8 cellular contexts compared by ENCODE assay signal in genomic region chr19:13794752-13795589, GRCh38. TPM values are rescaled to one million over a fixed set of nuclear protein-coding genes. Genes with fewer than 3 reads are reported as not detected.
A peak's percentile ranks its signal among the peaks of the same experiment; 100 is the strongest.
DNase-seq lines count a peak whose midpoint lies in the region; ATAC-seq and TF ChIP-seq lines count a peak whose summit lies in the region.

TSS of gene ZSWIM4 (plus strand) at chr19:13795443. CDS start at chr19:13795649, 206 bp downstream.

- CTCF ChIA-PET in Panc1 (lab: Charles Lee), result no interaction called here

- peaks cover 28% of the 10 kb centered on the region for H3K4me1 Mint-ChIP-seq in activated T-cell treated with anti-CD3 and anti-CD28 coated beads, Interleukin-2, amount 50 U/mL, for 72 hours (ENCODE audit: low read depth)

- H3K27ac ChIP-seq in KMS-11 (no peak within 1 kb of the TSS), Panc1 (ENCODE audit: low read length) (peak within 1 kb of the TSS; percentile 83), esophagus squamous epithelium (peak within 1 kb of the TSS; percentile 95 to 100 (median 99))

- intact Hi-C loops in Panc1 (cut with micrococcal nuclease; ENCODE audit: unreplicated experiment), result no loop called here
- intact Hi-C loops in esophagus squamous epithelium (cut with DNase I), result loop anchor here (5.0 kb wide), 1 partner anchor 42 kb away; no protein-coding TSS in a partner anchor

- TF ChIP-seq CTCF in KMS-11 (conservative IDR thresholded peaks at IDR 0.05; ENCODE audit: low read depth, low read length), result no peak
- no peak for TF ChIP-seq CTCF in Panc1 (IDR thresholded peaks at IDR 0.05)
- TF ChIP-seq CTCF in esophagus squamous epithelium (IDR thresholded peaks at IDR 0.05), result peak in 1 of 6 experiments; percentile 19

- H3K9ac ChIP-seq in KMS-11, result peak within 1 kb of the TSS; percentile 39; the same call in 1 of the 2 replicates

- H3K27ac Mint-ChIP-seq in activated T-cell treated with anti-CD3 and anti-CD28 coated beads, Interleukin-2, amount 50 U/mL, for 72 hours, result peak within 1 kb of the TSS; percentile 87

- peak in 3 of 4 donors; percentile 32 to 69 (median 55) for TF ChIP-seq POLR2A in esophagus squamous epithelium (IDR thresholded peaks at IDR 0.05)

- peak; percentile 86 for ATAC-seq in GM21786 (IDR thresholded peaks at IDR 0.05; ENCODE audit: unreplicated experiment)
- peak; percentile 96 for ATAC-seq in Panc1
- peak; percentile 98 to 99 for ATAC-seq in activated T-cell treated with anti-CD3 and anti-CD28 coated beads, Interleukin-2, amount 50 U/mL, for 72 hours (replicated peaks in 1 of 2)

- H3K27me3 ChIP-seq in KMS-11 (ENCODE audit: insufficient read depth, low read depth) (no peaks in the 10 kb centered on the region; the same call in 1 of the 2 replicates), Panc1 (ENCODE audit: control insufficient read depth, insufficient read depth, low read length) (no peaks in the 10 kb centered on the region), esophagus squamous epithelium (no peaks in the 10 kb centered on the region)

- H3K36me3 Mint-ChIP-seq in activated T-cell treated with anti-CD3 and anti-CD28 coated beads, Interleukin-2, amount 50 U/mL, for 72 hours (ENCODE audit: insufficient read depth in 2 of 2), result no peaks in the 10 kb centered on the region

- no TSS peak for BruUV-seq in Panc1 (replicated peaks; lab: Mats Ljungman, UMichigan)

- in situ Hi-C loops in Panc1 (cut with HindIII; ENCODE audit: low pct_unique_long_range_greater_than_20kb, low sequenced_read_pairs), result no loop called here

- 2 to 6% methylated on average over 15 to 24 of the region's 71 CpGs for WGBS in esophagus squamous epithelium, 2 donors

- H3K9me3 Mint-ChIP-seq in activated T-cell treated with anti-CD3 and anti-CD28 coated beads, Interleukin-2, amount 50 U/mL, for 72 hours, result no peaks in the 10 kb centered on the region

- no peaks in the 10 kb centered on the region for H3K27me3 Mint-ChIP-seq in activated T-cell treated with anti-CD3 and anti-CD28 coated beads, Interleukin-2, amount 50 U/mL, for 72 hours (ENCODE audit: low read depth)

- peak within 1 kb of the TSS; percentile 90 for H3K4me2 ChIP-seq in KMS-11

- no peaks in the 10 kb centered on the region for H3K9me3 ChIP-seq in Panc1 (ENCODE audit: control insufficient read depth, insufficient read depth, low read depth, low read length)
- H3K9me3 ChIP-seq in esophagus squamous epithelium, result no peaks in the 10 kb centered on the region

- H3K4me3 Mint-ChIP-seq in activated T-cell treated with anti-CD3 and anti-CD28 coated beads, Interleukin-2, amount 50 U/mL, for 72 hours, result peak within 1 kb of the TSS; percentile 96 to 99

- H3K36me3 ChIP-seq in KMS-11 (ENCODE audit: insufficient read depth) (no peaks in the 10 kb centered on the region), Panc1 (ENCODE audit: control insufficient read depth, insufficient read depth, low read length) (no peaks in the 10 kb centered on the region; the same call in 1 of the 2 replicates), esophagus squamous epithelium (peaks cover 0 to 6% (median 0%) of the 10 kb centered on the region in 3 donors)

- H3K79me2 ChIP-seq in KMS-11 (ENCODE audit: insufficient read depth, low read depth), result no peaks in the 10 kb centered on the region

- POLR2A ChIA-PET in Panc1 (lab: Charles Lee), result no interaction called here

- DNase-seq in DMS79 (lab: John Stamatoyannopoulos, UW), result peak; percentile 97
- peak; percentile 87 for DNase-seq in Panc1 (ENCODE audit: low read depth, low spot score)
- peak; percentile 97 to 99 for DNase-seq in activated T-cell treated with anti-CD3 and anti-CD28 coated beads, Interleukin-2, amount 50 U/mL, for 72 hours
- DNase-seq in esophagus squamous epithelium (lab: John Stamatoyannopoulos, UW), result peak; percentile 95
- DNase-seq in myocyte (ENCODE audit: low read depth), result peak; percentile 100
- peak; percentile 86 to 93 for DNase-seq in stimulated activated CD8-positive, alpha-beta memory T cell treated with anti-CD3 and anti-CD28 coated beads, Interleukin-7, amount 100 ng/mL, for 4 hours (ENCODE audit: low read depth in 2 of 2)

- peak within 1 kb of the TSS; percentile 96 for H2AFZ ChIP-seq in KMS-11 (ENCODE audit: low read depth)

- H3K4me1 ChIP-seq in KMS-11 (ENCODE audit: low read depth, poor library complexity, severe bottlenecking) (peaks cover 9% of the 10 kb centered on the region), Panc1 (ENCODE audit: control insufficient read depth, insufficient read depth, low read length) (peaks cover 17% of the 10 kb centered on the region), esophagus squamous epithelium (peaks cover 18 to 49% (median 25%) of the 10 kb centered on the region in 3 donors)

- H4K20me1 ChIP-seq in KMS-11 (ENCODE audit: insufficient read depth), result no peaks in the 10 kb centered on the region

- H3K4me3 ChIP-seq in KMS-11 (IDR thresholded peaks at IDR 0.05; ENCODE audit: insufficient read depth, low read depth, low read length), result no peak within 1 kb of the TSS
- H3K4me3 ChIP-seq in Panc1 (ENCODE audit: low read depth in 2 of 2, low read length in 2 of 2), result peak within 1 kb of the TSS; percentile 70 to 74
- peak within 1 kb of the TSS; percentile 79 to 91 (median 88) for H3K4me3 ChIP-seq in esophagus squamous epithelium

RNA-seq across cellular contexts. Expression of gene ZSWIM4, which starts in this region (rescaled TPM):
- total RNA-seq in Panc1 (2021; ENCODE audit: unreplicated experiment) (8.7 TPM), esophagus squamous epithelium (10 to 100 TPM in 3 of 4 donors, 1 to 10 TPM in 1; 7.2 to 41.4 (median 16.9) TPM), myocyte (6.4 and 14.9 TPM in 2 replicates)
- 11.3 TPM for polyA plus RNA-seq in Panc1 (2012; ENCODE audit: insufficient read length)
- 10 to 100 TPM; 11.1 to 12.0 TPM for total RNA-seq in activated T-cell treated with anti-CD3 and anti-CD28 coated beads, Interleukin-2, amount 50 U/mL, for 72 hours
- polyA plus RNA-seq in myocyte (2012), result 8.3 TPM
